Comparison of ENCODE assay signal across 10 cellular contexts in the genomic region with DNA sequence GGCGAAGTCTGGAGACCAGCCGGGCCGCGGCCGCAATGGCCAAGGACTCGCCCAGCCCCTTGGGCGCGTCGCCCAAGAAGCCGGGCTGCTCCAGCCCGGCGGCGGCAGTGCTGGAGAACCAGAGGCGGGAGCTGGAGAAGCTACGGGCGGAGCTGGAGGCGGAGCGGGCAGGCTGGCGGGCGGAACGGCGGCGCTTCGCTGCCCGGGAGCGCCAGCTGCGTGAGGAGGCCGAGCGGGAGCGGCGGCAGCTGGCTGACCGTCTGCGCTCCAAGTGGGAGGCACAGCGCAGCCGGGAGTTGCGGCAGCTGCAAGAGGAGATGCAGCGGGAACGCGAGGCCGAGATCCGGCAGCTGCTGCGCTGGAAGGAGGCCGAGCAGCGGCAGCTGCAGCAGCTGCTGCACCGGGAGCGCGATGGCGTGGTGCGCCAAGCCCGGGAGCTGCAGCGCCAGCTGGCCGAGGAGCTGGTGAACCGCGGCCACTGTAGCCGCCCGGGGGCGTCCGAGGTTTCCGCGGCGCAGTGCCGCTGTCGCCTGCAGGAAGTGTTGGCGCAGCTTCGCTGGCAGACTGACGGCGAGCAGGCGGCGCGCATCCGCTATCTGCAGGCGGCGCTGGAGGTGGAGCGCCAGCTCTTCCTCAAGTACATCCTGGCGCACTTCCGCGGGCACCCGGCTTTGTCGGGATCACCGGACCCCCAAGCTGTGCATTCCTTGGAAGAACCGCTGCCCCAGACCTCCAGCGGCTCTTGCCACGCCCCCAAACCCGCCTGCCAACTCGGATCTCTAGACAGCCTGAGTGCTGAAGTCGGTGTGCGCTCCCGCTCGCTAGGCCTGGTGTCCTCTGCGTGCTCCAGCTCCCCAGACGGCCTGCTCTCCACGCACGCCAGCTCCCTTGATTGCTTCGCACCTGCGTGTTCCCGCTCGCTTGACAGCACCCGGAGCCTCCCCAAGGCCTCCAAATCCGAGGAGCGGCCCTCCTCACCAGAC. TPM values are rescaled to one million over a fixed set of nuclear protein-coding genes. Genes with fewer than 3 reads are reported as not detected.
DNase-seq lines count a peak whose midpoint lies in the region; ATAC-seq, FAIRE-seq and TF ChIP-seq lines count a peak whose summit lies in the region.
"Not testable (repeated sequence)": the region's sequence is repeated elsewhere in the genome, so short reads cannot be mapped to it uniquely, and the experiment has no call there.
"Had no signal": no experiment of that assay in that cellular context is flagged by ENCODE, and none has a peak within 500 bp of the region (broad histone marks: within the 10 kb centered on the region; RNA-seq: fewer than 3 reads in every experiment).

No MANE protein-coding gene starts in this region.

- not testable (repeated sequence) for H3K9ac ChIP-seq in DND-41 (ENCODE audit: low read depth, low read length); K562 (ENCODE audit: insufficient read depth in 1 of 2, low read depth in 2 of 2, low read length in 2 of 2); HepG2 (ENCODE audit: insufficient read depth, low read depth, low read length)

- ATAC-seq in DND-41 (ENCODE audit: insufficient read depth, low read depth) = peak; percentile 77
- peak; percentile 60 for ATAC-seq in GM19467 (IDR thresholded peaks at IDR 0.05; ENCODE audit: unreplicated experiment)
- ATAC-seq in HG02642 (IDR thresholded peaks at IDR 0.05; ENCODE audit: poor library complexity, unreplicated experiment) = peak; percentile 72
- peak; percentile 52 for ATAC-seq in HG03175 (IDR thresholded peaks at IDR 0.05; ENCODE audit: unreplicated experiment)
- peak; percentile 82 for ATAC-seq in SK-N-SH treated with all-trans-retinoic acid at 6 μM for 48 hours
- peak; percentile 88 for ATAC-seq in K562
- peak; percentile 91 for ATAC-seq in HepG2
- ATAC-seq in stimulated activated memory B cell treated with anti-CD40 and anti-IgM and Interleukin-4, amounts not matched to agents 10 μg/mL and 1 μg/mL and 100 μg/mL, for 72 hours = peak; percentile 93

- H3K36me3 ChIP-seq in DND-41 (ENCODE audit: insufficient read depth, low read length); K562 (ENCODE audit: control insufficient read depth, insufficient read depth, low read length); HepG2 (replicated peaks in 1 of 2; ENCODE audit: control insufficient read depth in 1 of 2, insufficient read depth in 2 of 2, low read length in 2 of 2): not testable (repeated sequence)

- CTCF ChIA-PET in K562 (lab: Yijun Ruan, JAX; ENCODE audit: low intra/inter-chr PET ratio); HepG2 (lab: Yijun Ruan, JAX; ENCODE audit: low intra/inter-chr PET ratio, low total read pairs): not testable (repeated sequence)

- H3K4me1 Mint-ChIP-seq in stimulated activated memory B cell treated with anti-CD40 and anti-IgM and Interleukin-4, amounts not matched to agents 10 μg/mL and 1 μg/mL and 100 μg/mL, for 72 hours = not testable (repeated sequence)

- not testable (repeated sequence) for H4K20me1 ChIP-seq in DND-41 (ENCODE audit: insufficient read depth, low read length); K562 (replicated peaks; ENCODE audit: control insufficient read depth, insufficient read depth, low read length); HepG2 (ENCODE audit: insufficient read depth, low read length)

- not testable (repeated sequence) for H3K4me3 ChIP-seq in DND-41 (ENCODE audit: low read depth in 1 of 2, low read length in 2 of 2); K562; HepG2 (replicated peaks in 1 of 3; ENCODE audit: insufficient read depth in 1 of 3, low read depth in 2 of 3, low read length in 3 of 3)

- FAIRE-seq in K562 (lab: Jason Lieb, UNC); HepG2 (lab: Jason Lieb, UNC): not testable (repeated sequence)

- H3K4me2 ChIP-seq in DND-41 (ENCODE audit: insufficient read depth, low read length); K562 (ENCODE audit: insufficient read depth, low read length); HepG2 (ENCODE audit: low read depth, low read length): not testable (repeated sequence)

- H2AFZ ChIP-seq in DND-41 (ENCODE audit: low read depth, low read length); K562 (ENCODE audit: low read depth, low read length); HepG2 (ENCODE audit: low read length): not testable (repeated sequence)

- H3K4me3 Mint-ChIP-seq in stimulated activated memory B cell treated with anti-CD40 and anti-IgM and Interleukin-4, amounts not matched to agents 10 μg/mL and 1 μg/mL and 100 μg/mL, for 72 hours = not testable (repeated sequence)

- not testable (repeated sequence) for H3K36me3 Mint-ChIP-seq in stimulated activated memory B cell treated with anti-CD40 and anti-IgM and Interleukin-4, amounts not matched to agents 10 μg/mL and 1 μg/mL and 100 μg/mL, for 72 hours

- DNase-seq in DND-41; K562 (ENCODE audit: extremely low read depth in 1 of 4, low spot score in 3 of 4); HepG2 (ENCODE audit: low spot score): not testable (repeated sequence)

- in situ Hi-C loops in K562 (cut with MboI); HepG2 (cut with HindIII; ENCODE audit: extremely low pct_ligation_motif_present, low pct_unique_long_range_greater_than_20kb): not testable (repeated sequence)

- H3K27me3 ChIP-seq in DND-41 (ENCODE audit: insufficient read depth, low read length, poor library complexity); K562 (ENCODE audit: control insufficient read depth in 2 of 2, insufficient read depth in 2 of 2, low read length in 2 of 2); HepG2 (ENCODE audit: control insufficient read depth in 1 of 2, insufficient read depth in 2 of 2, low read length in 2 of 2): not testable (repeated sequence)

- H3K27ac ChIP-seq in DND-41 (ENCODE audit: low read length); K562 (ENCODE audit: extremely low read depth, low read depth, low read length); HepG2 (ENCODE audit: extremely low read length, insufficient read depth, low read length): not testable (repeated sequence)

- POLR2A ChIA-PET in K562 (lab: Yijun Ruan, JAX); HepG2 (lab: Yijun Ruan, JAX): not testable (repeated sequence)

- intact Hi-C loops in K562 (cut with micrococcal nuclease); HepG2 (cut with micrococcal nuclease; ENCODE audit: unreplicated experiment): not testable (repeated sequence)

- not testable (repeated sequence) for TF ChIP-seq CTCF in DND-41 (IDR thresholded peaks at IDR 0.05; ENCODE audit: borderline replicate concordance, extremely low read depth, low read length, poor library complexity, severe bottlenecking); K562 (IDR thresholded peaks at IDR 0.05 in 2 of 3, conservative IDR thresholded peaks at IDR 0.05 in 1 of 3; ENCODE audit: insufficient read depth in 2 of 3, low read depth in 1 of 3, low read length in 3 of 3); HepG2 (CRISPR knock-in tag; IDR thresholded peaks at IDR 0.05)

- BruUV-seq in K562 (replicated peaks; lab: Mats Ljungman, UMichigan) = TSS peak; percentile 88
- BruUV-seq in HepG2 (replicated peaks; lab: Mats Ljungman, UMichigan) = not testable (repeated sequence)

- H3K4me1 ChIP-seq in DND-41 (ENCODE audit: insufficient read depth, low read length); K562 (replicated peaks in 1 of 2; ENCODE audit: control insufficient read depth in 2 of 2, insufficient read depth in 2 of 2, low read length in 2 of 2); HepG2 (ENCODE audit: insufficient read depth, low read length): not testable (repeated sequence)

- TF ChIP-seq RAD21 in K562 (CRISPR knock-in tag; conservative IDR thresholded peaks at IDR 0.05 in 1 of 2, IDR thresholded peaks at IDR 0.05 in 1 of 2); HepG2 (CRISPR knock-in tag; IDR thresholded peaks at IDR 0.05): not testable (repeated sequence)

- not testable (repeated sequence) for H3K27ac Mint-ChIP-seq in stimulated activated memory B cell treated with anti-CD40 and anti-IgM and Interleukin-4, amounts not matched to agents 10 μg/mL and 1 μg/mL and 100 μg/mL, for 72 hours

- TF ChIP-seq POLR2A in K562 (conservative IDR thresholded peaks at IDR 0.05); HepG2 (IDR thresholded peaks at IDR 0.05; ENCODE audit: insufficient read depth in 1 of 2, low read depth in 2 of 2, low read length in 2 of 2): not testable (repeated sequence)

- H3K9me3 Mint-ChIP-seq in stimulated activated memory B cell treated with anti-CD40 and anti-IgM and Interleukin-4, amounts not matched to agents 10 μg/mL and 1 μg/mL and 100 μg/mL, for 72 hours = not testable (repeated sequence)

- H3K9me3 ChIP-seq in DND-41 (ENCODE audit: insufficient read depth, low read length, severe bottlenecking); K562 (replicated peaks; ENCODE audit: control insufficient read depth, insufficient read depth, low read depth, low read length); HepG2 (ENCODE audit: low read length): not testable (repeated sequence)

- H3K79me2 ChIP-seq in DND-41 (ENCODE audit: insufficient read depth, low read length); K562 (ENCODE audit: control insufficient read depth, insufficient read depth, low read length); HepG2 (ENCODE audit: insufficient read depth, low read length): not testable (repeated sequence)

- TF ChIP-seq EP300 in K562 (IDR thresholded peaks at IDR 0.05; ENCODE audit: low read length); HepG2 (IDR thresholded peaks at IDR 0.05; ENCODE audit: low read depth in 2 of 2, low read length in 2 of 2); HepG2 (CRISPR knock-in tag; IDR thresholded peaks at IDR 0.05; ENCODE audit: borderline replicate concordance): not testable (repeated sequence)

- not testable (repeated sequence) for H3K27me3 Mint-ChIP-seq in stimulated activated memory B cell treated with anti-CD40 and anti-IgM and Interleukin-4, amounts not matched to agents 10 μg/mL and 1 μg/mL and 100 μg/mL, for 72 hours

- H3K9me1 ChIP-seq in K562 (ENCODE audit: control insufficient read depth, insufficient read depth, low read length) = not testable (repeated sequence)

- no CpG with 5 or more reads among the region's 100 CpGs for WGBS in K562 (ENCODE audit: insufficient coverage, low coverage, missing lambda C conversion rate)
- no CpG with 5 or more reads among the region's 100 CpGs for WGBS in HepG2 (ENCODE audit: low lambda C conversion rate)

RNA-seq across cellular contexts. Expression of gene RIMBP3B, which starts 0.6 kb away (rescaled TPM):
- 0.60 TPM in 1 of 2 replicates, not detected in the other for total RNA-seq in K562 (2011; cell fraction: chromatin; rRNA removed; ENCODE audit: low replicate concordance)
- 0.13 and 1.0 TPM in 2 replicates for total RNA-seq in K562 (2011; cell fraction: nucleolus; rRNA removed)
- 0.29 and 0.46 TPM in 2 replicates for total RNA-seq in K562 (2011; cell fraction: nucleoplasm; rRNA removed)
- total RNA-seq in K562 (2014; rRNA removed) (0.14 and 0.37 TPM in 2 replicates), K562 (2014; rRNA removed; fragmentation: Illumina TruSeq; extraction: Trizol) (0.18 and 0.19 TPM in 2 replicates), K562 (2015; rRNA removed; fragmentation: Illumina TruSeq; extraction: Trizol) (0.23 and 0.29 TPM in 2 replicates), K562 (2021) (0.55 and 0.78 TPM in 2 replicates), HepG2 (2016; rRNA removed; fragmentation: Illumina TruSeq; extraction: Trizol) (not detected in 2 replicates)
- polyA plus RNA-seq in K562 (2011; rRNA removed) (0.03 and 0.16 TPM in 2 replicates), K562 (2014; fragmentation: Illumina TruSeq; extraction: Trizol) (0.14 and 0.24 TPM in 2 replicates), K562 (2014; fragmentation: Nextera tagmentation; extraction: Ambion mirVana) (under 1 TPM in 1 of 2 experiments, not detected in 1; 0.01 TPM), K562 (2014; rRNA removed) (0.08 and 0.18 TPM in 2 replicates), HepG2 (2011; rRNA removed) (not detected in 2 replicates)
- 0.06 and 0.13 TPM in 2 replicates for polyA plus RNA-seq in K562 (2011; cell fraction: cytosol; rRNA removed)
- 0.08 and 0.18 TPM in 2 replicates for polyA plus RNA-seq in K562 (2011; cell fraction: nucleus; rRNA removed)
- polyA plus RNA-seq in K562 (2012) = 0.43 and 1.1 TPM in 2 replicates
- 0.32 and 0.36 TPM in 2 replicates for polyA minus RNA-seq in K562 (2011; rRNA and poly(A)+ RNA removed)
- polyA minus RNA-seq in K562 (2011; cell fraction: cytosol; rRNA and poly(A)+ RNA removed) = 0.29 TPM in 1 of 2 replicates, not detected in the other
- polyA minus RNA-seq in K562 (2011; cell fraction: nucleus; rRNA and poly(A)+ RNA removed) = 0.13 and 0.44 TPM in 2 replicates
- not detected in 2 replicates for total RNA-seq in HepG2 (2016; cell fraction: cytosol; rRNA removed; fragmentation: Illumina TruSeq; extraction: Trizol; ENCODE audit: low read depth)
- 0.06 and 0.09 TPM in 2 replicates for total RNA-seq in HepG2 (2016; cell fraction: insoluble cytoplasmic fraction; rRNA removed; fragmentation: Illumina TruSeq; extraction: Trizol)
- total RNA-seq in HepG2 (2016; cell fraction: membrane; rRNA removed; fragmentation: Illumina TruSeq; extraction: Trizol) = not detected in 2 replicates
- not detected in 2 replicates for total RNA-seq in HepG2 (2016; cell fraction: nucleus; rRNA removed; fragmentation: Illumina TruSeq; extraction: Trizol)
- not detected in 2 replicates for polyA plus RNA-seq in HepG2 (2011; cell fraction: cytosol; rRNA removed)
- not detected in 2 replicates for polyA plus RNA-seq in HepG2 (2011; cell fraction: nucleus; rRNA removed)
- 0.04 TPM in 1 of 2 replicates, not detected in the other for polyA plus RNA-seq in HepG2 (2012)
- not detected in 2 replicates for polyA plus RNA-seq in HepG2 (2016; cell fraction: cytosol; fragmentation: Illumina TruSeq; extraction: Trizol; ENCODE audit: low read depth)
- polyA plus RNA-seq in HepG2 (2016; cell fraction: insoluble cytoplasmic fraction; fragmentation: Illumina TruSeq; extraction: Trizol; ENCODE audit: low read depth) = 0.21 TPM in 1 of 2 replicates, not detected in the other
- not detected in 2 replicates for polyA plus RNA-seq in HepG2 (2016; cell fraction: membrane; fragmentation: Illumina TruSeq; extraction: Trizol; ENCODE audit: low read depth)
- polyA plus RNA-seq in HepG2 (2016; cell fraction: nucleus; fragmentation: Illumina TruSeq; extraction: Trizol; ENCODE audit: insufficient read depth, low read depth) = not detected in 2 replicates
- 0.12 TPM in 1 of 2 replicates, not detected in the other for polyA minus RNA-seq in HepG2 (2011; rRNA and poly(A)+ RNA removed; ENCODE audit: low replicate concordance)
- not detected in 2 replicates for polyA minus RNA-seq in HepG2 (2011; cell fraction: cytosol; rRNA and poly(A)+ RNA removed)
- polyA minus RNA-seq in HepG2 (2011; cell fraction: nucleus; rRNA and poly(A)+ RNA removed) = not detected in 2 replicates
- total RNA-seq: endothelial cell of umbilical vein, tibial nerve had no signal
- polyA plus RNA-seq: endothelial cell of umbilical vein had no signal

RNA-seq across cellular contexts. Expression of gene HIC2, which starts 33.1 kb away (rescaled TPM):
- 56.9 and 123 TPM in 2 replicates for total RNA-seq in K562 (2011; cell fraction: chromatin; rRNA removed; ENCODE audit: low replicate concordance)
- 77.2 and 88.6 TPM in 2 replicates for total RNA-seq in K562 (2011; cell fraction: nucleolus; rRNA removed)
- total RNA-seq in K562 (2011; cell fraction: nucleoplasm; rRNA removed) = 64.3 and 67.2 TPM in 2 replicates
- total RNA-seq in K562 (2014; rRNA removed) (68.3 and 85.5 TPM in 2 replicates), K562 (2014; rRNA removed; fragmentation: Illumina TruSeq; extraction: Trizol) (25.5 and 25.6 TPM in 2 replicates), K562 (2015; rRNA removed; fragmentation: Illumina TruSeq; extraction: Trizol) (51.0 and 51.9 TPM in 2 replicates), K562 (2021) (104 and 117 TPM in 2 replicates), HepG2 (2016; rRNA removed; fragmentation: Illumina TruSeq; extraction: Trizol) (11.6 and 13.7 TPM in 2 replicates)
- polyA plus RNA-seq in K562 (2011; rRNA removed) (19.7 and 20.7 TPM in 2 replicates), K562 (2014; fragmentation: Illumina TruSeq; extraction: Trizol) (35.5 and 50.6 TPM in 2 replicates), K562 (2014; fragmentation: Nextera tagmentation; extraction: Ambion mirVana) (1 to 10 TPM; 1.7 to 2.6 TPM), K562 (2014; rRNA removed) (40.8 and 41.4 TPM in 2 replicates), HepG2 (2011; rRNA removed) (5.0 and 6.1 TPM in 2 replicates)
- polyA plus RNA-seq in K562 (2011; cell fraction: cytosol; rRNA removed) = 25.5 and 39.2 TPM in 2 replicates
- polyA plus RNA-seq in K562 (2011; cell fraction: nucleus; rRNA removed) = 39.9 and 64.1 TPM in 2 replicates
- polyA plus RNA-seq in K562 (2012) = 40.2 and 58.7 TPM in 2 replicates
- 20.9 and 37.6 TPM in 2 replicates for polyA minus RNA-seq in K562 (2011; rRNA and poly(A)+ RNA removed)
- 47.0 and 61.2 TPM in 2 replicates for polyA minus RNA-seq in K562 (2011; cell fraction: cytosol; rRNA and poly(A)+ RNA removed)
- polyA minus RNA-seq in K562 (2011; cell fraction: nucleus; rRNA and poly(A)+ RNA removed) = 31.5 and 40.1 TPM in 2 replicates
- 1.2 and 1.5 TPM in 2 replicates for total RNA-seq in HepG2 (2016; cell fraction: cytosol; rRNA removed; fragmentation: Illumina TruSeq; extraction: Trizol; ENCODE audit: low read depth)
- total RNA-seq in HepG2 (2016; cell fraction: insoluble cytoplasmic fraction; rRNA removed; fragmentation: Illumina TruSeq; extraction: Trizol) = 9.7 and 13.2 TPM in 2 replicates
- 4.6 and 5.2 TPM in 2 replicates for total RNA-seq in HepG2 (2016; cell fraction: membrane; rRNA removed; fragmentation: Illumina TruSeq; extraction: Trizol)
- total RNA-seq in HepG2 (2016; cell fraction: nucleus; rRNA removed; fragmentation: Illumina TruSeq; extraction: Trizol) = 10.7 and 10.9 TPM in 2 replicates
- polyA plus RNA-seq in HepG2 (2011; cell fraction: cytosol; rRNA removed) = 4.6 and 4.8 TPM in 2 replicates
- 14.6 and 16.6 TPM in 2 replicates for polyA plus RNA-seq in HepG2 (2011; cell fraction: nucleus; rRNA removed)
- 12.6 and 12.9 TPM in 2 replicates for polyA plus RNA-seq in HepG2 (2012)
- polyA plus RNA-seq in HepG2 (2016; cell fraction: cytosol; fragmentation: Illumina TruSeq; extraction: Trizol; ENCODE audit: low read depth) = 0.53 and 0.58 TPM in 2 replicates
- 7.8 and 10.0 TPM in 2 replicates for polyA plus RNA-seq in HepG2 (2016; cell fraction: insoluble cytoplasmic fraction; fragmentation: Illumina TruSeq; extraction: Trizol; ENCODE audit: low read depth)
- 1.8 and 2.0 TPM in 2 replicates for polyA plus RNA-seq in HepG2 (2016; cell fraction: membrane; fragmentation: Illumina TruSeq; extraction: Trizol; ENCODE audit: low read depth)
- polyA plus RNA-seq in HepG2 (2016; cell fraction: nucleus; fragmentation: Illumina TruSeq; extraction: Trizol; ENCODE audit: insufficient read depth, low read depth) = 14.3 and 15.7 TPM in 2 replicates
- polyA minus RNA-seq in HepG2 (2011; rRNA and poly(A)+ RNA removed; ENCODE audit: low replicate concordance) = 2.3 and 19.9 TPM in 2 replicates
- polyA minus RNA-seq in HepG2 (2011; cell fraction: cytosol; rRNA and poly(A)+ RNA removed) = 7.5 and 8.9 TPM in 2 replicates
- polyA minus RNA-seq in HepG2 (2011; cell fraction: nucleus; rRNA and poly(A)+ RNA removed) = 10.9 and 11.6 TPM in 2 replicates
